In genomic region chr20:16206817-16207216, GRCh38 we compare ENCODE assay signal across 16 cellular contexts.
"Had no signal": no experiment of that assay in that cellular context is flagged by ENCODE, and none has a peak within 500 bp of the region (broad histone marks: within the 10 kb centered on the region; RNA-seq: fewer than 3 reads in every experiment).

No MANE protein-coding gene starts in this region.

- H3K36me3 ChIP-seq: transverse colon had no signal

- H3K9me3 Mint-ChIP-seq: activated CD4-positive, alpha-beta memory T cell treated with anti-CD3 and anti-CD28 coated beads for 36 hours had no signal

- H3K4me1 Mint-ChIP-seq: activated CD8-positive, alpha-beta memory T cell treated with anti-CD3 and anti-CD28 coated beads, Interleukin-2, amount 10 ng/mL, durations not matched to agents 7 days and 5 days had no signal

- H3K4me1 ChIP-seq: transverse colon had no signal

- H3K27me3 ChIP-seq: transverse colon had no signal

- H3K4me3 ChIP-seq: transverse colon had no signal

- FAIRE-seq: astrocyte, bronchial epithelial cell had no signal

- H3K4me3 Mint-ChIP-seq: activated CD4-positive, alpha-beta memory T cell treated with anti-CD3 and anti-CD28 coated beads for 36 hours; activated CD8-positive, alpha-beta memory T cell treated with anti-CD3 and anti-CD28 coated beads, Interleukin-2, amount 10 ng/mL, durations not matched to agents 7 days and 5 days; natural killer cell treated with Interleukin-12 subunit alpha and Interleukin-12 subunit beta and Interleukin-15 and Interleukin-18, amount 100 ng/mL, for 72 hours had no signal

- DNase-seq: activated CD4-positive, alpha-beta memory T cell treated with anti-CD3 and anti-CD28 coated beads for 36 hours; activated CD8-positive, alpha-beta memory T cell treated with anti-CD3 and anti-CD28 coated beads, Interleukin-2, amount 10 ng/mL, durations not matched to agents 7 days and 5 days; activated naive CD4-positive, alpha-beta T cell treated with anti-CD3 and anti-CD28 coated beads, Interleukin-2, amount 50 U/mL, for 16 hours; activated T-cell treated with anti-CD3 and anti-CD28 coated beads, Interleukin-2, amount 50 U/mL, for 1 hour; erythroblast; mesenchymal stem cell; nucleus accumbens; stimulated activated CD4-positive, alpha-beta T cell treated with anti-CD3 and anti-CD28 coated beads, Interleukin-15, amount 100 ng/mL, for 24 hours; stimulated activated CD4-positive, alpha-beta T cell treated with anti-CD3 and anti-CD28 coated beads, Interleukin-4, amount 100 ng/mL, for 1 hour; stimulated activated naive CD4-positive, alpha-beta T cell treated with Interleukin-2 at 50 U/mL for 16 hours; substantia nigra; transverse colon had no signal

- H3K27me3 Mint-ChIP-seq: activated CD8-positive, alpha-beta memory T cell treated with anti-CD3 and anti-CD28 coated beads, Interleukin-2, amount 10 ng/mL, durations not matched to agents 7 days and 5 days had no signal

- H3K27ac ChIP-seq: transverse colon had no signal

- H3K9me3 ChIP-seq: transverse colon had no signal

- H3K27ac Mint-ChIP-seq: activated CD4-positive, alpha-beta memory T cell treated with anti-CD3 and anti-CD28 coated beads for 36 hours; activated CD8-positive, alpha-beta memory T cell treated with anti-CD3 and anti-CD28 coated beads, Interleukin-2, amount 10 ng/mL, durations not matched to agents 7 days and 5 days; natural killer cell treated with Interleukin-12 subunit alpha and Interleukin-12 subunit beta and Interleukin-15 and Interleukin-18, amount 100 ng/mL, for 72 hours had no signal

- ATAC-seq: activated CD8-positive, alpha-beta memory T cell treated with anti-CD3 and anti-CD28 coated beads, Interleukin-2, amount 10 ng/mL, durations not matched to agents 7 days and 5 days; left lobe of liver; natural killer cell treated with Interleukin-12 subunit alpha and Interleukin-12 subunit beta and Interleukin-15 and Interleukin-18, amount 100 ng/mL, for 72 hours had no signal
